In genomic region chr10:71807557-71808510, GRCh38 we compare ENCODE assay signal across 1 cellular context.
TF ChIP-seq lines count a peak whose summit lies in the region.

No MANE protein-coding gene starts in this region.

TF ChIP-seq in K562, 482 proteins besides CTCF, POLR2A, EP300 and RAD21:
- TF ChIP-seq EHMT2 (IDR thresholded peaks at IDR 0.05), result 0 out of 2 replicates have a peak, but pooled peaks have one; percentile 16
- 0 out of 4 replicates have a peak, but pooled peaks of 1 of the 2 experiments have one; percentile 21 for TF ChIP-seq HDAC1 (IDR thresholded peaks at IDR 0.05)
- no peak for TF ChIP-seq ETV6 (IDR thresholded peaks at IDR 0.05; ENCODE audit: borderline replicate concordance in 1 of 2, low read depth in 2 of 2, low read length in 1 of 2)
- no peak for TF ChIP-seq ETV6 (CRISPR knock-in tag; IDR thresholded peaks at IDR 0.05; ENCODE audit: borderline replicate concordance)
